Comparison of ENCODE assay signal across 17 cellular contexts in the genomic region with DNA sequence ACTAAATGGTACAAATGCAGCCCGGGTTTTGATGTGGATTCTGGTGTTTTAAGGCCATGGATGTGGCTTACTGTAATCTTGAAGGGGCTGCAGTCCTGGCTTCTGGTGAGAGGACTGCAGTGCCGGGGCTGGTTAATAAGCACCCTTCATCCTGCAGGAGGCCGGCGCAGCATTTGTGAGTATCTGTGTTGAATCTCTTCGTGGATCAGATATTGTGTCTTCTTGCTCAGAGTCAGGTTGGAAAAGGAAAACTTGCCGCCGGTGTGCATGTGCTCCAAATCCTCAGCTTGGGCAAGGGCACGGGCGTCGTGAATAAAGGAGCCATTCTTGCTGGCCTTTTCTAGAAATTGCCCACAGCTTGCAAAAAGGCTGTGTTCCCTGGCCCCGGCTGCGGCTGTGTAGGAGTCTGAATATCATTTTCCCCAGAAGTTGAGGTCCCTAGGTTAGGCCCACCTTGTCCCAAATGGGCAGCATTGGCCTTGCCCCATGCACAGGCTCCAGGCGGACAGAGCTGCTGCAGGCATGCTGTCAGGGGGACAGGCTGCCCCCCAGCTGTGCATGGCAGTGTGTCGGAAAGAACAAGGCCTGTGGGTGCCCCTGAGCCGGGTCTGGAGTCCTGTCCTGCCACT. TPM values are rescaled to one million over a fixed set of nuclear protein-coding genes. Genes with fewer than 3 reads are reported as not detected.
DNase-seq lines count a peak whose midpoint lies in the region; ATAC-seq, FAIRE-seq and TF ChIP-seq lines count a peak whose summit lies in the region.
"Had no signal": no experiment of that assay in that cellular context is flagged by ENCODE, and none has a peak within 500 bp of the region (broad histone marks: within the 10 kb centered on the region; RNA-seq: fewer than 3 reads in every experiment).

No MANE protein-coding gene starts in this region.

- no peaks in the 10 kb centered on the region for H3K4me1 ChIP-seq in upper lobe of right lung
- H3K4me1 ChIP-seq: neural progenitor cell had no signal

- FAIRE-seq in RCC 7860 (lab: Jason Lieb, UNC) (no peak), frontal cortex (lab: Jason Lieb, UNC) (no peak)

- H3K36me3 Mint-ChIP-seq in activated naive CD4-positive, alpha-beta T cell treated with anti-CD3 and anti-CD28 coated beads, Interleukin-2, amount 10 ng/mL, durations not matched to agents 7 days and 5 days = peaks cover 59% of the 10 kb centered on the region
- H3K36me3 Mint-ChIP-seq in WTC11 (peaks cover 63% of the 10 kb centered on the region), immature natural killer cell (peaks cover 22 to 28% (median 25%) of the 10 kb centered on the region in 3 donors)

- no peak for ATAC-seq in WTC11
- no peak for ATAC-seq in upper lobe of right lung
- ATAC-seq in GM21367 (IDR thresholded peaks at IDR 0.05; ENCODE audit: unreplicated experiment) = no peak
- ATAC-seq: HCT116 had no signal

- peak overlapping the region; percentile 67 for H3K27ac Mint-ChIP-seq in activated naive CD4-positive, alpha-beta T cell treated with anti-CD3 and anti-CD28 coated beads, Interleukin-2, amount 10 ng/mL, durations not matched to agents 7 days and 5 days
- peak overlapping the region; percentile 23; the same call in 1 of the 2 replicates for H3K27ac Mint-ChIP-seq in WTC11
- H3K27ac Mint-ChIP-seq in immature natural killer cell = peak overlapping the region; percentile 86 to 93 (median 89)
- H3K27ac Mint-ChIP-seq: endodermal cell, neural progenitor cell had no signal

- no peak for DNase-seq in activated naive CD4-positive, alpha-beta T cell treated with anti-CD3 and anti-CD28 coated beads, Interleukin-2, amount 10 ng/mL, durations not matched to agents 7 days and 5 days
- DNase-seq in activated naive CD4-positive, alpha-beta T cell treated with Interleukin-2 at 50 U/mL for 16 hours = no peak
- DNase-seq in WTC11 (ENCODE audit: low spot score) (no peak), immature natural killer cell (no peak), upper lobe of right lung (peak; percentile 51), RCC 7860 (ENCODE audit: low spot score) (no peak), frontal cortex (ENCODE audit: low spot score in 2 of 2) (no peak)
- DNase-seq: DMS53, endodermal cell, NCI-H2107, NCI-H82, RPMI8226 had no signal

- intact Hi-C loops in upper lobe of right lung (cut with DNase I) = no loop called here

- TF ChIP-seq CTCF in WTC11 (IDR thresholded peaks at IDR 0.05) (no peak), upper lobe of right lung (IDR thresholded peaks at IDR 0.05) (no peak)

- H3K27me3 Mint-ChIP-seq in activated naive CD4-positive, alpha-beta T cell treated with anti-CD3 and anti-CD28 coated beads, Interleukin-2, amount 10 ng/mL, durations not matched to agents 7 days and 5 days = no peaks in the 10 kb centered on the region
- H3K27me3 Mint-ChIP-seq in WTC11 (ENCODE audit: low read depth) (no peaks in the 10 kb centered on the region), immature natural killer cell (ENCODE audit: low read depth in 3 of 3) (peaks cover 2 to 10% (median 4%) of the 10 kb centered on the region in 3 donors)

- CTCF ChIA-PET in activated naive CD4-positive, alpha-beta T cell treated with anti-CD3 and anti-CD28 coated beads, Interleukin-2, amount 10 ng/mL, durations not matched to agents 7 days and 5 days (lab: Charles Lee) = interaction anchor here (0.9 to 5.2 kb wide), 6 partner anchors 13 to 631 kb away, joined by 3 to 168 read pairs (median 3); no protein-coding TSS in a partner anchor
- CTCF ChIA-PET in WTC11 (lab: Charles Lee) = interaction anchor here (3.1 kb wide), 1 partner anchor 91 kb away, joined by 80 read pairs; no protein-coding TSS in a partner anchor

- H3K36me3 ChIP-seq in upper lobe of right lung = peaks cover 66% of the 10 kb centered on the region
- H3K36me3 ChIP-seq: neural progenitor cell had no signal

- H3K9me3 Mint-ChIP-seq in activated naive CD4-positive, alpha-beta T cell treated with anti-CD3 and anti-CD28 coated beads, Interleukin-2, amount 10 ng/mL, durations not matched to agents 7 days and 5 days = no peaks in the 10 kb centered on the region
- H3K9me3 Mint-ChIP-seq in WTC11 = no peaks in the 10 kb centered on the region
- no peaks in the 10 kb centered on the region for H3K9me3 Mint-ChIP-seq in immature natural killer cell
- H3K9me3 Mint-ChIP-seq: endodermal cell, neural progenitor cell had no signal

- peak overlapping the region; percentile 32 for H3K4me3 ChIP-seq in upper lobe of right lung
- H3K4me3 ChIP-seq: lung, neural progenitor cell had no signal

- H3K27me3 ChIP-seq in upper lobe of right lung = no peaks in the 10 kb centered on the region
- H3K27me3 ChIP-seq: neural progenitor cell, transverse colon had no signal

- peak overlapping the region; percentile 83 for H3K4me3 Mint-ChIP-seq in activated naive CD4-positive, alpha-beta T cell treated with anti-CD3 and anti-CD28 coated beads, Interleukin-2, amount 10 ng/mL, durations not matched to agents 7 days and 5 days
- H3K4me3 Mint-ChIP-seq in WTC11 (no peak overlapping the region), immature natural killer cell (peak overlapping the region; percentile 86 to 95 (median 90))
- H3K4me3 Mint-ChIP-seq: endodermal cell, neural progenitor cell had no signal

- H3K27ac ChIP-seq in upper lobe of right lung = no peak overlapping the region
- H3K27ac ChIP-seq: neural progenitor cell had no signal

- H3K4me1 Mint-ChIP-seq in activated naive CD4-positive, alpha-beta T cell treated with anti-CD3 and anti-CD28 coated beads, Interleukin-2, amount 10 ng/mL, durations not matched to agents 7 days and 5 days = peaks cover 33% of the 10 kb centered on the region
- H3K4me1 Mint-ChIP-seq in WTC11 = no peaks in the 10 kb centered on the region
- H3K4me1 Mint-ChIP-seq in immature natural killer cell = peaks cover 25 to 41% of the 10 kb centered on the region in 2 donors
- H3K4me1 Mint-ChIP-seq: endodermal cell had no signal

- POLR2A ChIA-PET in WTC11 (lab: Charles Lee) = no interaction called here

- no peaks in the 10 kb centered on the region for H3K9me3 ChIP-seq in upper lobe of right lung
- H3K9me3 ChIP-seq: transverse colon had no signal

TF ChIP-seq in WTC11, 78 proteins besides CTCF, POLR2A, EP300 and RAD21 (continues in another document):
- no peak for TF ChIP-seq CBFB (CRISPR knock-in tag; IDR thresholded peaks at IDR 0.05; ENCODE audit: low read depth)
- TF ChIP-seq USF2 (CRISPR knock-in tag; IDR thresholded peaks at IDR 0.05) = no peak
- no peak for TF ChIP-seq JAZF1 (CRISPR knock-in tag; IDR thresholded peaks at IDR 0.05)
- TF ChIP-seq MXD4 (CRISPR knock-in tag; IDR thresholded peaks at IDR 0.05; ENCODE audit: borderline replicate concordance) = no peak
- no peak for TF ChIP-seq NR3C1 (CRISPR knock-in tag; conservative IDR thresholded peaks at IDR 0.05; ENCODE audit: low read depth)
- TF ChIP-seq, protein P1, sequence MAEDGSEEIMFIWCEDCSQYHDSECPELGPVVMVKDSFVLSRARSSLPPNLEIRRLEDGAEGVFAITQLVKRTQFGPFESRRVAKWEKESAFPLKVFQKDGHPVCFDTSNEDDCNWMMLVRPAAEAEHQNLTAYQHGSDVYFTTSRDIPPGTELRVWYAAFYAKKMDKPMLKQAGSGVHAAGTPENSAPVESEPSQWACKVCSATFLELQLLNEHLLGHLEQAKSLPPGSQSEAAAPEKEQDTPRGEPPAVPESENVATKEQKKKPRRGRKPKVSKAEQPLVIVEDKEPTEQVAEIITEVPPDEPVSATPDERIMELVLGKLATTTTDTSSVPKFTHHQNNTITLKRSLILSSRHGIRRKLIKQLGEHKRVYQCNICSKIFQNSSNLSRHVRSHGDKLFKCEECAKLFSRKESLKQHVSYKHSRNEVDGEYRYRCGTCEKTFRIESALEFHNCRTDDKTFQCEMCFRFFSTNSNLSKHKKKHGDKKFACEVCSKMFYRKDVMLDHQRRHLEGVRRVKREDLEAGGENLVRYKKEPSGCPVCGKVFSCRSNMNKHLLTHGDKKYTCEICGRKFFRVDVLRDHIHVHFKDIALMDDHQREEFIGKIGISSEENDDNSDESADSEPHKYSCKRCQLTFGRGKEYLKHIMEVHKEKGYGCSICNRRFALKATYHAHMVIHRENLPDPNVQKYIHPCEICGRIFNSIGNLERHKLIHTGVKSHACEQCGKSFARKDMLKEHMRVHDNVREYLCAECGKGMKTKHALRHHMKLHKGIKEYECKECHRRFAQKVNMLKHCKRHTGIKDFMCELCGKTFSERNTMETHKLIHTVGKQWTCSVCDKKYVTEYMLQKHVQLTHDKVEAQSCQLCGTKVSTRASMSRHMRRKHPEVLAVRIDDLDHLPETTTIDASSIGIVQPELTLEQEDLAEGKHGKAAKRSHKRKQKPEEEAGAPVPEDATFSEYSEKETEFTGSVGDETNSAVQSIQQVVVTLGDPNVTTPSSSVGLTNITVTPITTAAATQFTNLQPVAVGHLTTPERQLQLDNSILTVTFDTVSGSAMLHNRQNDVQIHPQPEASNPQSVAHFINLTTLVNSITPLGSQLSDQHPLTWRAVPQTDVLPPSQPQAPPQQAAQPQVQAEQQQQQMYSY (CRISPR knock-in tag; IDR thresholded peaks at IDR 0.05) = no peak
- TF ChIP-seq, protein P2, sequence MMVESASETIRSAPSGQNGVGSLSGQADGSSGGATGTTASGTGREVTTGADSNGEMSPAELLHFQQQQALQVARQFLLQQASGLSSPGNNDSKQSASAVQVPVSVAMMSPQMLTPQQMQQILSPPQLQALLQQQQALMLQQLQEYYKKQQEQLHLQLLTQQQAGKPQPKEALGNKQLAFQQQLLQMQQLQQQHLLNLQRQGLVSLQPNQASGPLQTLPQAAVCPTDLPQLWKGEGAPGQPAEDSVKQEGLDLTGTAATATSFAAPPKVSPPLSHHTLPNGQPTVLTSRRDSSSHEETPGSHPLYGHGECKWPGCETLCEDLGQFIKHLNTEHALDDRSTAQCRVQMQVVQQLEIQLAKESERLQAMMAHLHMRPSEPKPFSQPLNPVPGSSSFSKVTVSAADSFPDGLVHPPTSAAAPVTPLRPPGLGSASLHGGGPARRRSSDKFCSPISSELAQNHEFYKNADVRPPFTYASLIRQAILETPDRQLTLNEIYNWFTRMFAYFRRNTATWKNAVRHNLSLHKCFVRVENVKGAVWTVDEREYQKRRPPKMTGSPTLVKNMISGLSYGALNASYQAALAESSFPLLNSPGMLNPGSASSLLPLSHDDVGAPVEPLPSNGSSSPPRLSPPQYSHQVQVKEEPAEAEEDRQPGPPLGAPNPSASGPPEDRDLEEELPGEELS (CRISPR knock-in tag; IDR thresholded peaks at IDR 0.05) = no peak

RNA-seq across cellular contexts. Expression of gene PARVB, which starts 28.9 kb away (rescaled TPM):
- total RNA-seq in WTC11 (2021) = 3.3 to 5.0 TPM (median 4.9 TPM) in 3 replicates
- polyA plus RNA-seq in immature natural killer cell = 1 to 10 TPM; 1.8 to 3.8 (median 2.7) TPM
- 49.3 TPM for total RNA-seq in upper lobe of right lung
- total RNA-seq in frontal cortex = 5.7 TPM

RNA-seq across cellular contexts. Expression of gene SAMM50, which starts 39.9 kb away (rescaled TPM):
- 59.3 to 72.1 TPM (median 62.1 TPM) in 3 replicates for total RNA-seq in WTC11 (2021)
- 10 to 100 TPM; 80.6 to 88.8 (median 82.8) TPM for polyA plus RNA-seq in immature natural killer cell
- total RNA-seq in upper lobe of right lung = 25.7 TPM
- total RNA-seq in frontal cortex = 32.6 TPM

Comparison
In these comparisons a context has a peak if more than half of its experiments do, and no peak if none do; other contexts are left out.
1. H3K27ac Mint-ChIP-seq: peak in every context shown above with its lines; median percentile 89 in immature natural killer cell; 67 in activated naive CD4-positive, alpha-beta T cell treated with anti-CD3 and anti-CD28 coated beads, Interleukin-2, amount 10 ng/mL, durations not matched to agents 7 days and 5 days; 23 in WTC11.